Comparison of ENCODE assay signal across 12 cellular contexts in genomic region chr7:47636693-47637175, GRCh38. TPM values are rescaled to one million over a fixed set of nuclear protein-coding genes. Genes with fewer than 3 reads are reported as not detected.
A peak's percentile ranks its signal among the peaks of the same experiment; 100 is the strongest.
DNase-seq lines count a peak whose midpoint lies in the region; ATAC-seq and TF ChIP-seq lines count a peak whose summit lies in the region.
"Had no signal": no experiment of that assay in that cellular context is flagged by ENCODE, and none has a peak within 500 bp of the region (broad histone marks: within the 10 kb centered on the region; RNA-seq: fewer than 3 reads in every experiment).

No MANE protein-coding gene starts in this region.

- H3K9ac ChIP-seq in trophoblast cell (ENCODE audit: low read length) = no peak overlapping the region

- peak; percentile 34 for ATAC-seq in Right ventricle myocardium inferior
- ATAC-seq in heart left ventricle = peak in 3 of 4 donors; percentile 21 to 60 (median 27)
- ATAC-seq in activated naive CD8-positive, alpha-beta T cell treated with anti-CD3 and anti-CD28 coated beads, Interleukin-2, amount 50 U/mL, for 24 hours = no peak
- ATAC-seq: naive thymus-derived CD8-positive, alpha-beta T cell had no signal

- CTCF ChIA-PET in activated naive CD4-positive, alpha-beta T cell treated with anti-CD3 and anti-CD28 coated beads for 36 hours (lab: Charles Lee) = no interaction called here

- no peak overlapping the region for H3K4me3 Mint-ChIP-seq in activated naive CD4-positive, alpha-beta T cell treated with anti-CD3 and anti-CD28 coated beads for 36 hours
- H3K4me3 Mint-ChIP-seq in activated naive CD8-positive, alpha-beta T cell treated with anti-CD3 and anti-CD28 coated beads, Interleukin-2, amount 50 U/mL, for 24 hours = no peak overlapping the region
- H3K4me3 Mint-ChIP-seq: H9; naive thymus-derived CD8-positive, alpha-beta T cell had no signal

- H3K27ac Mint-ChIP-seq in activated naive CD4-positive, alpha-beta T cell treated with anti-CD3 and anti-CD28 coated beads for 36 hours = no peak overlapping the region
- H3K27ac Mint-ChIP-seq in activated naive CD8-positive, alpha-beta T cell treated with anti-CD3 and anti-CD28 coated beads, Interleukin-2, amount 50 U/mL, for 24 hours = no peak overlapping the region
- H3K27ac Mint-ChIP-seq: H9 had no signal

- no peak for TF ChIP-seq POLR2A in heart left ventricle (IDR thresholded peaks at IDR 0.05)

- no peak overlapping the region for H3K14ac ChIP-seq in trophoblast cell (ENCODE audit: low read length)

- H3K79me1 ChIP-seq in trophoblast cell (ENCODE audit: low read length) = peaks cover 57% of the 10 kb centered on the region

- no peaks in the 10 kb centered on the region for H3K36me3 Mint-ChIP-seq in activated naive CD4-positive, alpha-beta T cell treated with anti-CD3 and anti-CD28 coated beads for 36 hours (ENCODE audit: low read depth)
- H3K36me3 Mint-ChIP-seq in activated naive CD8-positive, alpha-beta T cell treated with anti-CD3 and anti-CD28 coated beads, Interleukin-2, amount 50 U/mL, for 24 hours (ENCODE audit: low read depth) = no peaks in the 10 kb centered on the region
- H3K36me3 Mint-ChIP-seq: naive thymus-derived CD8-positive, alpha-beta T cell had no signal

- no peaks in the 10 kb centered on the region for H3K27me3 Mint-ChIP-seq in activated naive CD4-positive, alpha-beta T cell treated with anti-CD3 and anti-CD28 coated beads for 36 hours (ENCODE audit: low read depth)
- no peaks in the 10 kb centered on the region for H3K27me3 Mint-ChIP-seq in activated naive CD8-positive, alpha-beta T cell treated with anti-CD3 and anti-CD28 coated beads, Interleukin-2, amount 50 U/mL, for 24 hours
- H3K27me3 Mint-ChIP-seq: naive thymus-derived CD8-positive, alpha-beta T cell had no signal

- DNase-seq in Right ventricle myocardium inferior (ENCODE audit: missing footprints) (no peak), cardiac septum (ENCODE audit: low spot score) (no peak), heart left ventricle (no peak), trophoblast cell (no peak), medulla oblongata (ENCODE audit: extremely low spot score) (no peak), germinal center (ENCODE audit: low spot score) (no peak)
- DNase-seq in activated naive CD4-positive, alpha-beta T cell treated with anti-CD3 and anti-CD28 coated beads for 36 hours = no peak
- no peak for DNase-seq in activated naive CD8-positive, alpha-beta T cell treated with anti-CD3 and anti-CD28 coated beads, Interleukin-2, amount 50 U/mL, for 24 hours
- DNase-seq: H9, NCI-H1694 had no signal

- H4K8ac ChIP-seq in trophoblast cell (ENCODE audit: low read depth, low read length) = no peak overlapping the region

- H3K23ac ChIP-seq in trophoblast cell (ENCODE audit: low read length) = no peak overlapping the region

- H2AFZ ChIP-seq in trophoblast cell (ENCODE audit: insufficient read depth, low read length, poor library complexity) = no peak overlapping the region

- H3K4me1 Mint-ChIP-seq in activated naive CD4-positive, alpha-beta T cell treated with anti-CD3 and anti-CD28 coated beads for 36 hours (ENCODE audit: low read depth) = no peaks in the 10 kb centered on the region
- H3K4me1 Mint-ChIP-seq in activated naive CD8-positive, alpha-beta T cell treated with anti-CD3 and anti-CD28 coated beads, Interleukin-2, amount 50 U/mL, for 24 hours = no peaks in the 10 kb centered on the region

- intact Hi-C loops in Right ventricle myocardium inferior (cut with DNase I) = no loop called here
- intact Hi-C loops in cardiac septum (cut with DNase I) = no loop called here
- intact Hi-C loops in heart left ventricle (cut with DNase I) = no loop called here
- intact Hi-C loops in activated naive CD4-positive, alpha-beta T cell treated with anti-CD3 and anti-CD28 coated beads for 36 hours (cut with micrococcal nuclease) = no loop called here

- H3K9me3 Mint-ChIP-seq in activated naive CD4-positive, alpha-beta T cell treated with anti-CD3 and anti-CD28 coated beads for 36 hours = no peaks in the 10 kb centered on the region
- H3K9me3 Mint-ChIP-seq in activated naive CD8-positive, alpha-beta T cell treated with anti-CD3 and anti-CD28 coated beads, Interleukin-2, amount 50 U/mL, for 24 hours = no peaks in the 10 kb centered on the region

- peak overlapping the region in 9 of 12 donors; percentile 8 to 74 (median 38) for H3K27ac ChIP-seq in heart left ventricle
- peak overlapping the region; percentile 97 for H3K27ac ChIP-seq in trophoblast cell (ENCODE audit: low read depth, low read length)

- peak overlapping the region; percentile 93 for H2BK5ac ChIP-seq in trophoblast cell (ENCODE audit: low read depth, low read length, poor library complexity)

- H3K36me3 ChIP-seq in heart left ventricle = no peaks in the 10 kb centered on the region
- H3K36me3 ChIP-seq in trophoblast cell (ENCODE audit: control insufficient read depth in 1 of 2, insufficient read depth in 2 of 2, low read length in 2 of 2) = no peaks in the 10 kb centered on the region
- H3K36me3 ChIP-seq: adrenal gland had no signal

- no peak overlapping the region for H4K12ac ChIP-seq in trophoblast cell (ENCODE audit: low read depth, low read length)

- H3K4me1 ChIP-seq in heart left ventricle (peaks cover 0 to 25% (median 12%) of the 10 kb centered on the region in 12 donors), trophoblast cell (ENCODE audit: control insufficient read depth in 1 of 2, insufficient read depth in 2 of 2, low read length in 2 of 2) (peaks cover 30 to 43% of the 10 kb centered on the region in 2 experiments)

- H3K27me3 ChIP-seq in heart left ventricle (no peaks in the 10 kb centered on the region), trophoblast cell (ENCODE audit: insufficient read depth, low read length) (no peaks in the 10 kb centered on the region)
- H3K27me3 ChIP-seq: adrenal gland had no signal

- H4K91ac ChIP-seq in trophoblast cell (ENCODE audit: low read depth, low read length) = peak overlapping the region; percentile 98

- no peak for TF ChIP-seq CTCF in heart left ventricle (IDR thresholded peaks at IDR 0.05)

- peak overlapping the region; percentile 95 for H2BK120ac ChIP-seq in trophoblast cell (ENCODE audit: insufficient read depth, low read length, poor library complexity)

- H2BK12ac ChIP-seq in trophoblast cell (ENCODE audit: low read length) = no peak overlapping the region

- H3K4me2 ChIP-seq in trophoblast cell (ENCODE audit: low read length) = peak overlapping the region; percentile 25

- 58 to 73% (median 68%) methylated on average over 12 of the region's 12 CpGs for WGBS in heart left ventricle, 4 donors
- no CpG with 5 or more reads among the region's 12 CpGs for WGBS in trophoblast cell (ENCODE audit: extremely low coverage, insufficient coverage, insufficient read length)

- no peak overlapping the region for H2AK5ac ChIP-seq in trophoblast cell (ENCODE audit: low read length)

- H3K18ac ChIP-seq in trophoblast cell (ENCODE audit: low read length) = no peak overlapping the region

- H3K9me3 ChIP-seq in heart left ventricle (no peaks in the 10 kb centered on the region), trophoblast cell (ENCODE audit: insufficient read depth, low read depth, low read length) (no peaks in the 10 kb centered on the region)
- H3K9me3 ChIP-seq: adrenal gland had no signal

- H3K79me2 ChIP-seq in trophoblast cell (ENCODE audit: control insufficient read depth, insufficient read depth, low read length, poor library complexity) = peaks cover 9% of the 10 kb centered on the region

- no peak overlapping the region for H3K4ac ChIP-seq in trophoblast cell (ENCODE audit: low read depth, low read length)

- H3K4me3 ChIP-seq in heart left ventricle (no peak overlapping the region), trophoblast cell (ENCODE audit: low read depth, low read length) (no peak overlapping the region)
- H3K4me3 ChIP-seq: adrenal gland had no signal

RNA-seq across cellular contexts. Expression of gene TNS3, which starts 54.8 kb away (rescaled TPM):
- total RNA-seq in Right ventricle myocardium inferior (44.8 TPM), cardiac septum (29.0 TPM), heart left ventricle (100 to 1,000 TPM in 1 of 9 donors, 10 to 100 TPM in 8; 29.6 to 116 (median 37.2) TPM)
- 10 to 100 TPM; 10.1 to 12.9 TPM for polyA plus RNA-seq in heart left ventricle
- polyA plus RNA-seq in trophoblast cell (2013) = 85.9 and 86.5 TPM in 2 replicates
- total RNA-seq in activated naive CD4-positive, alpha-beta T cell treated with anti-CD3 and anti-CD28 coated beads for 36 hours = under 1 TPM; 0.12 to 0.19 TPM
- polyA plus RNA-seq: naive thymus-derived CD8-positive, alpha-beta T cell had no signal

Comparison
In these comparisons a context has a peak if more than half of its experiments do, and no peak if none do; other contexts are left out.
1. RNA of gene TNS3, which starts 54.8 kb away (total RNA-seq): 44.8 TPM in Right ventricle myocardium inferior (single experiment), 29.6 to 116 TPM in heart left ventricle and 29.0 TPM in cardiac septum (single experiment); 0.12 to 0.19 TPM in activated naive CD4-positive, alpha-beta T cell treated with anti-CD3 and anti-CD28 coated beads for 36 hours; every median in the first group is over 10 times any median in the second.